ENCODE assay signal across 17 cellular contexts in the genomic region with DNA sequence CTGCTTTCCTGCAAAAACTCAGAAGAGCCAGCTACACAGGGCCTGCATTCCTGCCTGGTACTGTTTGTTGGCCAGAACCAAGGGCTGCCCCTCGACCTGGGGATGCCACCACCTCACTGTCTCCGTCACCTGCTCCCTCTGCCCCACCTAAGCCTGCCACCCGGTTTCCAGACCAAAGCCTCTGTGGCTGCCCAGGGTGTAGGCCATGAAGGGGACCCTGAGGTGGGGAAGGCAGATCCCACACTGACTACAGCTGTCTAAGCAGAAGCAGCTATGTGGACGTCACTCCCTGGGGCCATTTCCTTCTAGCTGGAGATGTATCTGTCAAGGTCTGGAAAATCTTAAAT. TPM values are rescaled to one million over a fixed set of nuclear protein-coding genes. Genes with fewer than 3 reads are reported as not detected.
"Had no signal": no experiment of that assay in that cellular context is flagged by ENCODE, and none has a peak within 500 bp of the region (broad histone marks: within the 10 kb centered on the region; RNA-seq: fewer than 3 reads in every experiment).

No MANE protein-coding gene starts in this region.

- H3K27me3 ChIP-seq: upper lobe of left lung had no signal

- ATAC-seq: activated CD4-positive, CD25-positive, alpha-beta regulatory T cell treated with anti-CD3 and anti-CD28 coated beads, Interleukin-2, amount 50 U/mL, for 24 hours; T-cell had no signal

- H3K9ac ChIP-seq: parathyroid adenoma had no signal

- H3K9me3 Mint-ChIP-seq: activated naive CD8-positive, alpha-beta T cell treated with anti-CD3 and anti-CD28 coated beads for 36 hours; activated T-helper 1 cell treated with anti-CD3 and anti-CD28 coated beads, Interleukin-12 subunit alpha, Interleukin-12 subunit beta, Interleukin-2, Interleukin-4 antibody, amounts not matched to agents 30 ng/mL and 10 ng/mL and 1 ng/mL, durations not matched to agents 14 hours and 24 hours and 36 hours; T-cell had no signal

- DNase-seq: activated naive CD8-positive, alpha-beta T cell treated with anti-CD3 and anti-CD28 coated beads for 36 hours; erythroblast; kidney glomerular epithelial cell; retina; stimulated activated CD4-positive, alpha-beta T cell treated with anti-CD3 and anti-CD28 coated beads, Interleukin-15, amount 100 ng/mL, for 24 hours; stimulated activated CD4-positive, alpha-beta T cell treated with anti-CD3 and anti-CD28 coated beads, Interleukin-4, amount 100 ng/mL, for 1 hour; stimulated activated naive CD4-positive, alpha-beta T cell; T-cell; T-helper 9 cell; upper lobe of left lung had no signal

- H3K36me3 ChIP-seq: upper lobe of left lung had no signal

- H2AFZ ChIP-seq: parathyroid adenoma had no signal

- H3K27ac ChIP-seq: parathyroid adenoma, SK-N-MC, upper lobe of left lung had no signal

- H3K4me3 Mint-ChIP-seq: activated naive CD8-positive, alpha-beta T cell treated with anti-CD3 and anti-CD28 coated beads for 36 hours; activated T-helper 1 cell treated with anti-CD3 and anti-CD28 coated beads, Interleukin-12 subunit alpha, Interleukin-12 subunit beta, Interleukin-2, Interleukin-4 antibody, amounts not matched to agents 30 ng/mL and 10 ng/mL and 1 ng/mL, durations not matched to agents 14 hours and 24 hours and 36 hours; T-cell had no signal

- H3K4me1 Mint-ChIP-seq: activated naive CD8-positive, alpha-beta T cell treated with anti-CD3 and anti-CD28 coated beads for 36 hours; T-cell had no signal

- H3K27ac Mint-ChIP-seq: activated naive CD8-positive, alpha-beta T cell treated with anti-CD3 and anti-CD28 coated beads for 36 hours; activated T-helper 1 cell treated with anti-CD3 and anti-CD28 coated beads, Interleukin-12 subunit alpha, Interleukin-12 subunit beta, Interleukin-2, Interleukin-4 antibody, amounts not matched to agents 30 ng/mL and 10 ng/mL and 1 ng/mL, durations not matched to agents 14 hours and 24 hours and 36 hours; T-cell had no signal

- H3K4me3 ChIP-seq: SK-N-MC, upper lobe of left lung had no signal

- H3K9me3 ChIP-seq: upper lobe of left lung had no signal

- H3K36me3 Mint-ChIP-seq: activated naive CD8-positive, alpha-beta T cell treated with anti-CD3 and anti-CD28 coated beads for 36 hours; T-cell had no signal

RNA-seq across cellular contexts. Expression of gene RASGEF1C, which starts 35.8 kb away (rescaled TPM):
- total RNA-seq: activated CD8-positive, alpha-beta memory T cell treated with anti-CD3 and anti-CD28 coated beads for 36 hours; activated naive CD8-positive, alpha-beta T cell treated with anti-CD3 and anti-CD28 coated beads for 36 hours; activated T-helper 1 cell treated with anti-CD3 and anti-CD28 coated beads, Interleukin-12 subunit alpha, Interleukin-12 subunit beta, Interleukin-2, Interleukin-4 antibody, amounts not matched to agents 30 ng/mL and 10 ng/mL and 1 ng/mL, durations not matched to agents 14 hours and 24 hours and 36 hours; mesenteric fat pad; myocyte; T-cell; upper lobe of left lung had no signal
